28 cellular contexts compared by ENCODE assay signal in the genomic region with DNA sequence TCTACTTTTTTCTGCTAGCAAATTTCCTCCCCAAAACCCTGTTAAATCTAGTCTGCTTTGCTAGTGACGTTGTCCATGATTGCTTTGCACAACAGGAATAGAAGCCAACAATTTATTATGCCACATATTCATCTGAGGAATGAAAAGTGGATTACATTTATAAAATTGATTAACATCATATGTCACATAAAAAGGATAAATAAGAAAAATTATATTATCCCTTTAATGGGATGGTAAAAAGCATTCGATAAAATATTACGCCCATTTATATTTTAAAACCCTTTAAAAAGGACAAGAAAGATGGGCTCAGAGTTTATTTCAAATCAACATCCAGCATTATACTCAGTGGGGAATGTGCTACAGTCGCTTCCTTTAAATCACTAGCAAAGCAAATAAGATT.
"Had no signal": no experiment of that assay in that cellular context is flagged by ENCODE, and none has a peak within 500 bp of the region (broad histone marks: within the 10 kb centered on the region; RNA-seq: fewer than 3 reads in every experiment).

No MANE protein-coding gene starts in this region.

- H3K9ac ChIP-seq: parathyroid adenoma had no signal

- H3K9me3 ChIP-seq: ovary, psoas muscle, right lobe of liver, sigmoid colon, stomach, thoracic aorta, thyroid gland, tibial nerve, upper lobe of left lung, vagina had no signal

- H3K9me3 Mint-ChIP-seq: nephron had no signal

- H3K36me3 Mint-ChIP-seq: naive thymus-derived CD4-positive, alpha-beta T cell; natural killer cell; stimulated activated effector memory CD8-positive, alpha-beta T cell treated with anti-CD3 and anti-CD28 coated beads, Interleukin-12 subunit alpha, Interleukin-12 subunit beta, amount 100 ng/mL, for 72 hours; stimulated activated naive B cell treated with anti-CD40 and anti-IgM and Interleukin-4, amounts not matched to agents 10 μg/mL and 1 μg/mL and 100 μg/mL, for 72 hours had no signal

- H3K79me2 ChIP-seq: parathyroid adenoma had no signal

- H3K4me3 ChIP-seq: ovary, psoas muscle, right lobe of liver, sigmoid colon, stomach, thoracic aorta, thyroid gland, tibial nerve, upper lobe of left lung, vagina had no signal

- H3K27me3 ChIP-seq: ovary, right lobe of liver, sigmoid colon, stomach, thyroid gland, tibial nerve, upper lobe of left lung, vagina had no signal

- H3K27me3 Mint-ChIP-seq: naive thymus-derived CD4-positive, alpha-beta T cell; progenitor cell of endocrine pancreas; stimulated activated naive B cell treated with anti-CD40 and anti-IgM and Interleukin-4, amounts not matched to agents 10 μg/mL and 1 μg/mL and 100 μg/mL, for 72 hours; stimulated activated naive CD8-positive, alpha-beta T cell treated with anti-CD3 and anti-CD28 coated beads, Interleukin-15, Interleukin-2, amounts not matched to agents 100 ng/mL and 50 ng/mL, for 24 hours had no signal

- ATAC-seq: naive thymus-derived CD4-positive, alpha-beta T cell; natural killer cell; psoas muscle; right cardiac atrium; right lobe of liver; stimulated activated effector memory CD8-positive, alpha-beta T cell treated with anti-CD3 and anti-CD28 coated beads, Interleukin-12 subunit alpha, Interleukin-12 subunit beta, amount 100 ng/mL, for 72 hours; stimulated activated naive B cell treated with anti-CD40 and anti-IgM and Interleukin-4, amounts not matched to agents 10 μg/mL and 1 μg/mL and 100 μg/mL, for 72 hours had no signal

- H3K36me3 ChIP-seq: ovary, right lobe of liver, sigmoid colon, stomach, thoracic aorta, thyroid gland, tibial nerve, upper lobe of left lung, vagina had no signal

- H3K27ac Mint-ChIP-seq: naive thymus-derived CD4-positive, alpha-beta T cell; natural killer cell; nephron; progenitor cell of endocrine pancreas; stimulated activated effector memory CD8-positive, alpha-beta T cell treated with anti-CD3 and anti-CD28 coated beads, Interleukin-12 subunit alpha, Interleukin-12 subunit beta, amount 100 ng/mL, for 72 hours; stimulated activated naive B cell treated with anti-CD40 and anti-IgM and Interleukin-4, amounts not matched to agents 10 μg/mL and 1 μg/mL and 100 μg/mL, for 72 hours; stimulated activated naive CD8-positive, alpha-beta T cell treated with anti-CD3 and anti-CD28 coated beads, Interleukin-15, Interleukin-2, amounts not matched to agents 100 ng/mL and 50 ng/mL, for 24 hours had no signal

- DNase-seq: naive thymus-derived CD4-positive, alpha-beta T cell; natural killer cell; occipital lobe; ovary; posterior cingulate gyrus; psoas muscle; right cardiac atrium; right lobe of liver; sigmoid colon; small intestine; stimulated activated CD4-positive, alpha-beta T cell treated with anti-CD3 and anti-CD28 coated beads, Interleukin-15, amount 100 ng/mL, for 24 hours; stimulated activated CD4-positive, alpha-beta T cell treated with anti-CD3 and anti-CD28 coated beads, Interleukin-2, amount 100 ng/mL, for 24 hours; stimulated activated CD4-positive, alpha-beta T cell treated with anti-CD3 and anti-CD28 coated beads, Interleukin-2, amount 100 ng/mL, for 48 hours; stimulated activated CD4-positive, alpha-beta T cell treated with anti-CD3 and anti-CD28 coated beads, Interleukin-4, amount 100 ng/mL, for 24 hours; stimulated activated naive B cell treated with anti-CD40 and anti-IgM and Interleukin-4, amounts not matched to agents 10 μg/mL and 1 μg/mL and 100 μg/mL, for 72 hours; stimulated activated naive CD4-positive, alpha-beta T cell treated with Interleukin-2 at 50 U/mL for 16 hours; stomach; thyroid gland; trophoblast cell; upper lobe of left lung had no signal

- H2AFZ ChIP-seq: parathyroid adenoma had no signal

- H3K4me1 ChIP-seq: parathyroid adenoma, psoas muscle, right lobe of liver, sigmoid colon, stomach, thyroid gland, tibial nerve, upper lobe of left lung, vagina had no signal

- H3K27ac ChIP-seq: ovary, parathyroid adenoma, psoas muscle, right lobe of liver, sigmoid colon, stomach, thoracic aorta, thyroid gland, tibial nerve, upper lobe of left lung, vagina had no signal

- H3K4me1 Mint-ChIP-seq: naive thymus-derived CD4-positive, alpha-beta T cell; natural killer cell; nephron; stimulated activated effector memory CD8-positive, alpha-beta T cell treated with anti-CD3 and anti-CD28 coated beads, Interleukin-12 subunit alpha, Interleukin-12 subunit beta, amount 100 ng/mL, for 72 hours; stimulated activated naive B cell treated with anti-CD40 and anti-IgM and Interleukin-4, amounts not matched to agents 10 μg/mL and 1 μg/mL and 100 μg/mL, for 72 hours had no signal

- H3K4me3 Mint-ChIP-seq: naive thymus-derived CD4-positive, alpha-beta T cell; natural killer cell; nephron; stimulated activated effector memory CD8-positive, alpha-beta T cell treated with anti-CD3 and anti-CD28 coated beads, Interleukin-12 subunit alpha, Interleukin-12 subunit beta, amount 100 ng/mL, for 72 hours; stimulated activated naive B cell treated with anti-CD40 and anti-IgM and Interleukin-4, amounts not matched to agents 10 μg/mL and 1 μg/mL and 100 μg/mL, for 72 hours; stimulated activated naive CD8-positive, alpha-beta T cell treated with anti-CD3 and anti-CD28 coated beads, Interleukin-15, Interleukin-2, amounts not matched to agents 100 ng/mL and 50 ng/mL, for 24 hours had no signal
